Comparison of ENCODE assay signal across 12 cellular contexts in the genomic region with DNA sequence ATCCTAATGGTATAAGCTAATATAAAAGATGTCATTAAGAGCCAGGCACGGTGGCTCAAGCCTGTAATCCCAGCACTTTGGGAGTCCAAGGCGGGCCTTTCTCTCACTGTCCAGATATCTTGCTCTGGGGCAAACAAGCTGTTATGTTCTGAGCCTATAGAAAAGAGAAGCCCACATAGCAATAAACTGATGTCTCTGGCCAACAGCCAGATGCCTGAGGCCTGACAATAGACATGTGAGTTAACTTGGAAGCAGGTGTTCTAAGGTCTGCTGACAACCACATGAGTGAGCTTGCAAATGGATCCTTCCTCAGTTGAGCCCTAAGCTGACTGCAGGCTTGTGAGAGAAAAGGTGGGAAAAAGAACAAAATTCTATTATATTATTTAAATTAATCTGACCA. TPM values are rescaled to one million over a fixed set of nuclear protein-coding genes. Genes with fewer than 3 reads are reported as not detected.
A peak's percentile ranks its signal among the peaks of the same experiment; 100 is the strongest.
DNase-seq lines count a peak whose midpoint lies in the region; ATAC-seq and TF ChIP-seq lines count a peak whose summit lies in the region.
"Had no signal": no experiment of that assay in that cellular context is flagged by ENCODE, and none has a peak within 500 bp of the region (broad histone marks: within the 10 kb centered on the region; RNA-seq: fewer than 3 reads in every experiment).

No MANE protein-coding gene starts in this region.

- H3K4me1 ChIP-seq in heart left ventricle (peaks cover 0 to 37% (median 12%) of the 10 kb centered on the region in 12 donors), right atrium auricular region (peaks cover 0 to 16% of the 10 kb centered on the region in 2 donors)

- DNase-seq in heart left ventricle = peak in 1 of 5 donors; percentile 30
- no peak for DNase-seq in right atrium auricular region (ENCODE audit: low spot score)
- DNase-seq in NCI-H524 (lab: John Stamatoyannopoulos, UW) = peak; percentile 28 to 67
- DNase-seq in dermis blood vessel endothelial cell = peak; percentile 84
- DNase-seq in GM19238 (ENCODE audit: insufficient read length, low spot score) = no peak
- no peak for DNase-seq in activated effector memory CD4-positive, alpha-beta T cell treated with Interleukin-2 at 50 U/mL for 16 hours
- DNase-seq: AML-193; kidney; stimulated activated naive B cell treated with anti-CD40 and anti-IgM and Interleukin-4, amounts not matched to agents 10 μg/mL and 1 μg/mL and 100 μg/mL, for 72 hours had no signal

- 60 to 65% (median 63%) methylated on average over 2 of the region's 2 CpGs for WGBS in heart left ventricle, 4 donors

- H3K27me3 ChIP-seq in heart left ventricle = no peaks in the 10 kb centered on the region
- no peaks in the 10 kb centered on the region for H3K27me3 ChIP-seq in right atrium auricular region

- peak; percentile 49 to 72 (median 56) for ATAC-seq in heart left ventricle
- no peak for ATAC-seq in HG02852 (IDR thresholded peaks at IDR 0.05; ENCODE audit: unreplicated experiment)
- ATAC-seq in HG03378 (IDR thresholded peaks at IDR 0.05; ENCODE audit: unreplicated experiment) = no peak
- ATAC-seq: sciatic nerve; stimulated activated naive B cell treated with anti-CD40 and anti-IgM and Interleukin-4, amounts not matched to agents 10 μg/mL and 1 μg/mL and 100 μg/mL, for 72 hours had no signal

- intact Hi-C loops in heart left ventricle (cut with DNase I) = no loop called here

- H3K9me3 ChIP-seq in heart left ventricle (no peaks in the 10 kb centered on the region), right atrium auricular region (no peaks in the 10 kb centered on the region)

- no peak overlapping the region for H3K27ac ChIP-seq in heart left ventricle
- peak overlapping the region in 1 of 2 donors; percentile 1 for H3K27ac ChIP-seq in right atrium auricular region

- TF ChIP-seq CTCF in heart left ventricle (IDR thresholded peaks at IDR 0.05) (no peak), right atrium auricular region (IDR thresholded peaks at IDR 0.05) (no peak)

- TF ChIP-seq POLR2A in heart left ventricle (IDR thresholded peaks at IDR 0.05) = no peak

- H3K36me3 ChIP-seq in heart left ventricle (peaks cover 0 to 26% (median 21%) of the 10 kb centered on the region in 9 donors), right atrium auricular region (peaks cover 11% of the 10 kb centered on the region)

- H3K4me3 ChIP-seq in heart left ventricle (no peak overlapping the region), right atrium auricular region (no peak overlapping the region)

RNA-seq across cellular contexts. Expression of a gene that starts 25.0 kb away (rescaled TPM):
- 100 to 1,000 TPM in 1 of 9 donors, 10 to 100 TPM in 8; 31.5 to 125 (median 78.2) TPM for total RNA-seq in heart left ventricle
- polyA plus RNA-seq in heart left ventricle = 10 to 100 TPM; 39.5 to 41.6 TPM
- total RNA-seq in right atrium auricular region = 10 to 100 TPM; 54.3 to 63.2 TPM
- 19.1 and 26.1 TPM in 2 replicates for total RNA-seq in dermis blood vessel endothelial cell

Comparison
In these comparisons a context has a peak if more than half of its experiments do, and no peak if none do; other contexts are left out.
1. ATAC-seq: peak in heart left ventricle (4 of 4); none in HG02852 (single experiment) and HG03378 (single experiment).
2. DNase-seq: peak in NCI-H524 (2 of 2) and dermis blood vessel endothelial cell (single experiment); none in right atrium auricular region (single experiment), GM19238 (single experiment) and activated effector memory CD4-positive, alpha-beta T cell treated with Interleukin-2 at 50 U/mL for 16 hours (single experiment).